In the genomic region with DNA sequence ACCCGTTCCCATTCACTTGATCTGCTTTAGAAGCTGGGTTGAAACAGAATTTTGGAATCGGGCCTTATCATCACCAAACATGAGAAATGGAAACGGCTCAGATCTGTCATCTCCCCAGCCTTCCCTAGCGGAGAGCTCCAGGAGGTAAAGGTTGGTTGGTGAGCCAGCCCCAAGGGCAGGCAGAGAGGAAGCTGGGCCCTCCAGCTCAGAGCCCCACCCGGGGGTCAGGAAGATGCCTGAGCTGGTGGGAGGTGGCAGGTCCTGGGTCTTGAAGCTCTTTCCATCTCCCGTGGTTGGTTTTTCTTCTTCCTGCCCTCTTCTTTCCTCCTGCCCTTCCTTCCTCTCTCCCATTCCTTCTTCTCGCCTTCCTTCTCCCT, we compare ENCODE assay signal across 23 cellular contexts.
DNase-seq lines count a peak whose midpoint lies in the region; ATAC-seq and TF ChIP-seq lines count a peak whose summit lies in the region.
"Had no signal": no experiment of that assay in that cellular context is flagged by ENCODE, and none has a peak within 500 bp of the region (broad histone marks: within the 10 kb centered on the region; RNA-seq: fewer than 3 reads in every experiment).

No MANE protein-coding gene starts in this region.

- peak; percentile 30 for DNase-seq in right atrium auricular region (ENCODE audit: low spot score)
- DNase-seq in left ventricle myocardium inferior, result no peak
- peak; percentile 65 for DNase-seq in mesenteric fat pad (ENCODE audit: low spot score)
- DNase-seq in spleen, result peak; percentile 56
- no peak for DNase-seq in Calu3
- DNase-seq in NCI-H1417 treated with DMSO at 0.1 percent for 48 hours (lab: John Stamatoyannopoulos, UW), result no peak
- no peak for DNase-seq in NCI-H2029 treated with DMSO at 0.1 percent for 48 hours (lab: John Stamatoyannopoulos, UW)
- DNase-seq: Caco-2; CD4-positive, CD25-positive, alpha-beta regulatory T cell; DMS 273 treated with DMSO at 0.1 percent for 48 hours; DMS79; EL; GDM1; GM23248; H7; HCEC 1CT had no signal

- CTCF ChIA-PET in Calu3 (lab: Charles Lee), result no interaction called here

- no peaks in the 10 kb centered on the region for H3K4me1 ChIP-seq in right atrium auricular region
- H3K4me1 ChIP-seq in left ventricle myocardium inferior, result no peaks in the 10 kb centered on the region
- H3K4me1 ChIP-seq in spleen, result no peaks in the 10 kb centered on the region
- H3K4me1 ChIP-seq: BLaER1, Caco-2 had no signal

- H3K27me3 ChIP-seq in right atrium auricular region (no peaks in the 10 kb centered on the region), left ventricle myocardium inferior (ENCODE audit: low read depth) (no peaks in the 10 kb centered on the region), spleen (replicated peaks in 1 of 7) (peaks cover 0 to 6% (median 0%) of the 10 kb centered on the region in 7 donors)

- no peak for TF ChIP-seq CTCF in right atrium auricular region (IDR thresholded peaks at IDR 0.05)
- TF ChIP-seq CTCF in left ventricle myocardium inferior (IDR thresholded peaks at IDR 0.05; ENCODE audit: borderline replicate concordance), result no peak
- TF ChIP-seq CTCF in spleen (IDR thresholded peaks at IDR 0.05 in 8 of 11, conservative IDR thresholded peaks at IDR 0.05 in 3 of 11), result no peak
- TF ChIP-seq CTCF in Calu3 (IDR thresholded peaks at IDR 0.05; ENCODE audit: unreplicated experiment), result no peak

- peaks cover 45% of the 10 kb centered on the region for H3K27me3 Mint-ChIP-seq in Calu3 (ENCODE audit: unreplicated experiment)
- H3K27me3 Mint-ChIP-seq: B cell; CD4-positive, CD25-positive, alpha-beta regulatory T cell had no signal

- WGBS in spleen, 5 donors, result 67 to 81% (median 77%) methylated on average over 7 of the region's 7 CpGs

- H3K27ac Mint-ChIP-seq in Calu3 (ENCODE audit: unreplicated experiment), result no peak overlapping the region
- H3K27ac Mint-ChIP-seq: B cell; CD4-positive, CD25-positive, alpha-beta regulatory T cell; CD8-positive, alpha-beta T cell had no signal

- no peak for ATAC-seq in HG02763 (IDR thresholded peaks at IDR 0.05; ENCODE audit: unreplicated experiment)
- ATAC-seq: CD8-positive, alpha-beta T cell; GM12878 had no signal

- H3K9me3 ChIP-seq in right atrium auricular region, result peaks cover 0 to 10% of the 10 kb centered on the region in 2 donors
- peaks cover 29% of the 10 kb centered on the region for H3K9me3 ChIP-seq in left ventricle myocardium inferior (replicated peaks)
- peaks cover 0 to 57% (median 24%) of the 10 kb centered on the region in 8 donors for H3K9me3 ChIP-seq in spleen

- no peak for TF ChIP-seq POLR2A in spleen (IDR thresholded peaks at IDR 0.05)

- no peaks in the 10 kb centered on the region for H3K36me3 Mint-ChIP-seq in Calu3 (ENCODE audit: insufficient read depth, unreplicated experiment)
- H3K36me3 Mint-ChIP-seq: CD4-positive, CD25-positive, alpha-beta regulatory T cell; CD8-positive, alpha-beta T cell had no signal

- intact Hi-C loops in left ventricle myocardium inferior (cut with micrococcal nuclease) (no loop called here), spleen (cut with DNase I; ENCODE audit: low total_unique reads) (no loop called here), Calu3 (cut with micrococcal nuclease; ENCODE audit: unreplicated experiment) (no loop called here)

- no TSS peak for BruUV-seq in Calu3 (replicated peaks; lab: Mats Ljungman, UMichigan)

- no peak overlapping the region for H3K4me3 Mint-ChIP-seq in Calu3 (ENCODE audit: low read depth, unreplicated experiment)
- H3K4me3 Mint-ChIP-seq: B cell; CD4-positive, CD25-positive, alpha-beta regulatory T cell; CD8-positive, alpha-beta T cell had no signal

- H3K36me3 ChIP-seq in right atrium auricular region (no peaks in the 10 kb centered on the region), left ventricle myocardium inferior (no peaks in the 10 kb centered on the region), spleen (no peaks in the 10 kb centered on the region)
- H3K36me3 ChIP-seq: BLaER1 had no signal

- H3K9me3 Mint-ChIP-seq in Calu3 (ENCODE audit: low read depth, unreplicated experiment), result peaks cover 12% of the 10 kb centered on the region

- H3K4me3 ChIP-seq in right atrium auricular region (no peak overlapping the region), left ventricle myocardium inferior (no peak overlapping the region), spleen (no peak overlapping the region)
- H3K4me3 ChIP-seq: BLaER1, GM12878, GM23248 had no signal

- H3K27ac ChIP-seq in right atrium auricular region (no peak overlapping the region), left ventricle myocardium inferior (replicated peaks) (no peak overlapping the region), spleen (no peak overlapping the region)
- H3K27ac ChIP-seq: 22Rv1, BLaER1, C4-2B, GM23248 had no signal

- no peaks in the 10 kb centered on the region for H3K4me1 Mint-ChIP-seq in Calu3 (ENCODE audit: low read depth, unreplicated experiment)
- H3K4me1 Mint-ChIP-seq: B cell; CD4-positive, CD25-positive, alpha-beta regulatory T cell had no signal

Comparison
In these comparisons a context has a peak if more than half of its experiments do, and no peak if none do; other contexts are left out.
1. DNase-seq: peak in right atrium auricular region (single experiment), mesenteric fat pad (single experiment) and spleen (single experiment); none in left ventricle myocardium inferior (single experiment), Calu3 (single experiment), NCI-H1417 treated with DMSO at 0.1 percent for 48 hours (single experiment) and NCI-H2029 treated with DMSO at 0.1 percent for 48 hours (single experiment).